ENCODE assay signal across 22 cellular contexts in genomic region chr19:45217193-45217956, GRCh38. TPM values are rescaled to one million over a fixed set of nuclear protein-coding genes. Genes with fewer than 3 reads are reported as not detected.
A peak's percentile ranks its signal among the peaks of the same experiment; 100 is the strongest.
DNase-seq lines count a peak whose midpoint lies in the region; ATAC-seq and TF ChIP-seq lines count a peak whose summit lies in the region.
"Had no signal": no experiment of that assay in that cellular context is flagged by ENCODE, and none has a peak within 500 bp of the region (broad histone marks: within the 10 kb centered on the region; RNA-seq: fewer than 3 reads in every experiment).

No MANE protein-coding gene starts in this region.

- no TSS peak for BruUV-seq in PC-3 (replicated peaks; lab: Mats Ljungman, UMichigan)

- H3K36me3 ChIP-seq in GM23338 (ENCODE audit: insufficient read depth) (no peaks in the 10 kb centered on the region), PC-3 (ENCODE audit: low read depth, low read length) (no peaks in the 10 kb centered on the region), iPS-15b (ENCODE audit: control insufficient read depth, insufficient read depth, low read length) (no peaks in the 10 kb centered on the region)
- H3K36me3 ChIP-seq in effector memory CD4-positive, alpha-beta T cell (ENCODE audit: control insufficient read depth, insufficient read depth, low read length): no peaks in the 10 kb centered on the region
- H3K36me3 ChIP-seq: BLaER1 treated with 17β-estradiol and CSF1 and Interleukin-3, amounts not matched to agents 10 nM and 100 nM; HAP-1; neutrophil; tibial artery had no signal

- DNase-seq in GM23338 (ENCODE audit: low spot score) (peak; percentile 46), PC-3 (no peak), osteocyte (ENCODE audit: extremely low spot score, unreplicated experiment) (no peak), NCI-H2171 (lab: John Stamatoyannopoulos, UW) (no peak), NCI-H748 treated with DMSO at 0.1 percent for 48 hours (lab: John Stamatoyannopoulos, UW) (no peak)
- no peak for DNase-seq in effector memory CD4-positive, alpha-beta T cell
- DNase-seq: activated CD8-positive, alpha-beta T cell treated with anti-CD3 and anti-CD28 coated beads for 36 hours; activated naive CD8-positive, alpha-beta T cell treated with anti-CD3 and anti-CD28 coated beads for 36 hours; activated T-cell treated with anti-CD3 and anti-CD28 coated beads, Interleukin-2, amount 50 U/mL, for 48 hours; MM.1S; NCI-H187; T-cell; tibial artery had no signal

- H3F3A ChIP-seq in GM23338 (replicated peaks; ENCODE audit: low read depth) (0 out of 2 replicates have a peak, but pooled peaks cover 5% of the 10 kb centered on the region), PC-3 (ENCODE audit: low read length, unreplicated experiment) (no peaks in the 10 kb centered on the region)

- H3K27ac Mint-ChIP-seq in GM23338 (no peak overlapping the region), osteocyte (ENCODE audit: unreplicated experiment) (peak overlapping the region; percentile 93)
- H3K27ac Mint-ChIP-seq: activated CD8-positive, alpha-beta T cell treated with anti-CD3 and anti-CD28 coated beads for 36 hours; activated naive CD8-positive, alpha-beta T cell treated with anti-CD3 and anti-CD28 coated beads for 36 hours; memory B cell; T-cell had no signal

- POLR2A ChIA-PET in PC-3 (lab: Charles Lee; ENCODE audit: unreplicated experiment): no interaction called here

- no peak overlapping the region for H3K9ac ChIP-seq in PC-3 (ENCODE audit: low read length)
- peak overlapping the region; percentile 16 for H3K9ac ChIP-seq in iPS-15b (ENCODE audit: low read depth, low read length)
- H3K9ac ChIP-seq: BLaER1 treated with 17β-estradiol and CSF1 and Interleukin-3, amounts not matched to agents 10 nM and 100 nM had no signal

- H3K36me3 Mint-ChIP-seq in GM23338 (ENCODE audit: low read depth): peaks cover 4% of the 10 kb centered on the region; the same call in 1 of the 3 replicates
- peaks cover under 1% of the 10 kb centered on the region for H3K36me3 Mint-ChIP-seq in osteocyte (ENCODE audit: unreplicated experiment)
- H3K36me3 Mint-ChIP-seq: activated naive CD8-positive, alpha-beta T cell treated with anti-CD3 and anti-CD28 coated beads for 36 hours; T-cell had no signal

- intact Hi-C loops in PC-3 (cut with micrococcal nuclease): no loop called here

- H3K9me2 ChIP-seq in GM23338 (ENCODE audit: insufficient read depth) (no peaks in the 10 kb centered on the region), PC-3 (replicated peaks; ENCODE audit: low read length) (no peaks in the 10 kb centered on the region)

- ATAC-seq in GM23338 (peak; percentile 45), PC-3 (no peak), HG03039 (IDR thresholded peaks at IDR 0.05; ENCODE audit: unreplicated experiment) (no peak)
- ATAC-seq: activated CD8-positive, alpha-beta T cell treated with anti-CD3 and anti-CD28 coated beads for 36 hours; T-cell had no signal

- peaks cover 13% of the 10 kb centered on the region for H3K4me1 Mint-ChIP-seq in GM23338
- peaks cover 68% of the 10 kb centered on the region for H3K4me1 Mint-ChIP-seq in osteocyte (ENCODE audit: unreplicated experiment)

- H3K4me3 Mint-ChIP-seq in GM23338 (peak overlapping the region; percentile 70), osteocyte (ENCODE audit: unreplicated experiment) (no peak overlapping the region)
- H3K4me3 Mint-ChIP-seq: activated CD8-positive, alpha-beta T cell treated with anti-CD3 and anti-CD28 coated beads for 36 hours; activated naive CD8-positive, alpha-beta T cell treated with anti-CD3 and anti-CD28 coated beads for 36 hours; memory B cell; T-cell had no signal

- H3K27ac ChIP-seq in GM23338 (ENCODE audit: low read depth): no peak overlapping the region
- H3K27ac ChIP-seq in PC-3 (ENCODE audit: low read length): no peak overlapping the region
- H3K27ac ChIP-seq in effector memory CD4-positive, alpha-beta T cell (ENCODE audit: insufficient read depth, low read length, poor library complexity, severe bottlenecking): no peak overlapping the region
- H3K27ac ChIP-seq: BLaER1 treated with 17β-estradiol and CSF1 and Interleukin-3, amounts not matched to agents 10 nM and 100 nM; neutrophil; RWPE1; skin epidermis; tibial artery had no signal

- no peak for TF ChIP-seq CTCF in GM23338 (conservative IDR thresholded peaks at IDR 0.05; ENCODE audit: low read depth in 2 of 2)
- no peak for TF ChIP-seq CTCF in PC-3 (conservative IDR thresholded peaks at IDR 0.05; ENCODE audit: low read depth, low read length)
- TF ChIP-seq CTCF in osteocyte (IDR thresholded peaks at IDR 0.05): no peak

- H2AFZ ChIP-seq in GM23338 (peak overlapping the region; percentile 95), PC-3 (ENCODE audit: low read length) (no peak overlapping the region)

- H4K20me1 ChIP-seq in GM23338 (replicated peaks; ENCODE audit: insufficient read depth) (no peaks in the 10 kb centered on the region), PC-3 (ENCODE audit: low read length) (no peaks in the 10 kb centered on the region)
- H4K20me1 ChIP-seq: BLaER1 treated with 17β-estradiol and CSF1 and Interleukin-3, amounts not matched to agents 10 nM and 100 nM had no signal

- peak overlapping the region; percentile 71 for H3K4me3 ChIP-seq in GM23338
- no peak overlapping the region for H3K4me3 ChIP-seq in PC-3 (ENCODE audit: low read length)
- H3K4me3 ChIP-seq in iPS-15b (ENCODE audit: low read depth, low read length): peak overlapping the region; percentile 59
- H3K4me3 ChIP-seq in effector memory CD4-positive, alpha-beta T cell (ENCODE audit: insufficient read depth, low read depth, low read length, poor library complexity, severe bottlenecking): no peak overlapping the region
- H3K4me3 ChIP-seq: BLaER1 treated with 17β-estradiol and CSF1 and Interleukin-3, amounts not matched to agents 10 nM and 100 nM; HAP-1; skin epidermis; tibial artery had no signal

- H3K79me2 ChIP-seq in GM23338 (replicated peaks; ENCODE audit: insufficient read depth) (no peaks in the 10 kb centered on the region), PC-3 (ENCODE audit: low read length) (no peaks in the 10 kb centered on the region)

- H3K27me3 ChIP-seq in GM23338 (ENCODE audit: insufficient read depth) (peaks cover 49% of the 10 kb centered on the region), PC-3 (ENCODE audit: low read length) (0 out of 2 replicates have a peak, but pooled peaks cover 12% of the 10 kb centered on the region), iPS-15b (ENCODE audit: control insufficient read depth, insufficient read depth, low read length) (peaks cover 46% of the 10 kb centered on the region)
- peaks cover 3% of the 10 kb centered on the region for H3K27me3 ChIP-seq in effector memory CD4-positive, alpha-beta T cell (replicated peaks; ENCODE audit: control insufficient read depth, insufficient read depth, low read length, poor library complexity, severe bottlenecking)

- peaks cover 41% of the 10 kb centered on the region for H3K27me3 Mint-ChIP-seq in GM23338 (ENCODE audit: insufficient read depth, low read depth, poor library complexity)
- H3K27me3 Mint-ChIP-seq in osteocyte (ENCODE audit: unreplicated experiment): no peaks in the 10 kb centered on the region

- CTCF ChIA-PET in PC-3 (lab: Charles Lee): no interaction called here

- peaks cover 27% of the 10 kb centered on the region for H3K4me1 ChIP-seq in GM23338 (ENCODE audit: insufficient read depth)
- H3K4me1 ChIP-seq in PC-3 (ENCODE audit: insufficient read depth, low read length): no peaks in the 10 kb centered on the region
- H3K4me1 ChIP-seq in iPS-15b (ENCODE audit: control insufficient read depth, insufficient read depth, low read length): no peaks in the 10 kb centered on the region
- H3K4me1 ChIP-seq in effector memory CD4-positive, alpha-beta T cell (ENCODE audit: control insufficient read depth, insufficient read depth, low read length, poor library complexity, severe bottlenecking): no peaks in the 10 kb centered on the region

- H3K9me3 Mint-ChIP-seq in GM23338 (no peaks in the 10 kb centered on the region; the same call in 2 of the 3 replicates), osteocyte (ENCODE audit: unreplicated experiment) (no peaks in the 10 kb centered on the region)
- H3K9me3 Mint-ChIP-seq: activated CD8-positive, alpha-beta T cell treated with anti-CD3 and anti-CD28 coated beads for 36 hours; activated naive CD8-positive, alpha-beta T cell treated with anti-CD3 and anti-CD28 coated beads for 36 hours; memory B cell; T-cell had no signal

- peak overlapping the region; percentile 95 for H3K4me2 ChIP-seq in GM23338
- peak overlapping the region; percentile 31; the same call in 1 of the 2 replicates for H3K4me2 ChIP-seq in PC-3 (ENCODE audit: low read length)

- no peaks in the 10 kb centered on the region for H3K9me3 ChIP-seq in PC-3 (ENCODE audit: low read length)
- H3K9me3 ChIP-seq in iPS-15b (ENCODE audit: control insufficient read depth, insufficient read depth, low read length): no peaks in the 10 kb centered on the region
- no peaks in the 10 kb centered on the region for H3K9me3 ChIP-seq in effector memory CD4-positive, alpha-beta T cell (ENCODE audit: control insufficient read depth, low read length)
- H3K9me3 ChIP-seq: BLaER1 treated with 17β-estradiol and CSF1 and Interleukin-3, amounts not matched to agents 10 nM and 100 nM; HAP-1; neutrophil; tibial artery had no signal

RNA-seq across cellular contexts. Expression of gene EXOC3L2, which starts 27.8 kb away (rescaled TPM):
- total RNA-seq in GM23338 (2014; rRNA removed; shearing (Covaris generic)): 0.35 and 3.2 TPM in 2 replicates
- 2.0 and 2.8 TPM in 2 replicates for polyA plus RNA-seq in GM23338 (2016; fragmentation: Nextera tagmentation; extraction: Ambion mirVana)
- not detected in 2 replicates for total RNA-seq in PC-3 (2014; rRNA removed)
- 8.4 and 11.1 TPM in 2 replicates for total RNA-seq in osteocyte
- total RNA-seq: activated CD8-positive, alpha-beta T cell treated with anti-CD3 and anti-CD28 coated beads for 36 hours; activated naive CD8-positive, alpha-beta T cell treated with anti-CD3 and anti-CD28 coated beads for 36 hours; bronchial epithelial cell; T-cell had no signal

RNA-seq across cellular contexts. Expression of gene MARK4, which starts 33.7 kb away (rescaled TPM):
- 38.6 and 40.5 TPM in 2 replicates for total RNA-seq in GM23338 (2014; rRNA removed; shearing (Covaris generic))
- polyA plus RNA-seq in GM23338 (2016; fragmentation: Nextera tagmentation; extraction: Ambion mirVana): 15.8 and 16.6 TPM in 2 replicates
- total RNA-seq in PC-3 (2014; rRNA removed): 12.1 and 21.8 TPM in 2 replicates
- 61.2 and 66.5 TPM in 2 replicates for total RNA-seq in osteocyte

RNA-seq across cellular contexts. Expression of gene BLOC1S3, which starts 38.8 kb away (rescaled TPM):
- 15.9 and 16.0 TPM in 2 replicates for total RNA-seq in GM23338 (2014; rRNA removed; shearing (Covaris generic))
- 2.5 and 5.0 TPM in 2 replicates for polyA plus RNA-seq in GM23338 (2016; fragmentation: Nextera tagmentation; extraction: Ambion mirVana)
- total RNA-seq in PC-3 (2014; rRNA removed) (7.3 and 11.9 TPM in 2 replicates), osteocyte (16.9 and 23.1 TPM in 2 replicates)

RNA-seq across cellular contexts. Expression of gene TRAPPC6A, which starts 39.3 kb away (rescaled TPM):
- total RNA-seq in GM23338 (2014; rRNA removed; shearing (Covaris generic)): 23.3 and 29.4 TPM in 2 replicates
- polyA plus RNA-seq in GM23338 (2016; fragmentation: Nextera tagmentation; extraction: Ambion mirVana): 74.7 and 81.9 TPM in 2 replicates
- total RNA-seq in PC-3 (2014; rRNA removed): 18.3 and 23.2 TPM in 2 replicates
- total RNA-seq in osteocyte: 29.4 and 31.5 TPM in 2 replicates

RNA-seq across cellular contexts. Expression of gene NKPD1, which starts 56.6 kb away (rescaled TPM):
- 1.3 and 2.2 TPM in 2 replicates for total RNA-seq in GM23338 (2014; rRNA removed; shearing (Covaris generic))
- 0.09 and 0.24 TPM in 2 replicates for polyA plus RNA-seq in GM23338 (2016; fragmentation: Nextera tagmentation; extraction: Ambion mirVana)
- total RNA-seq in PC-3 (2014; rRNA removed): 0.75 and 1.1 TPM in 2 replicates
- total RNA-seq in osteocyte: 0.18 and 0.35 TPM in 2 replicates

Comparison
In these comparisons a context has a peak if more than half of its experiments do, and no peak if none do; other contexts are left out.
1. H3K4me3 ChIP-seq: peak in GM23338 (single experiment) and iPS-15b (single experiment); none in PC-3 (single experiment) and effector memory CD4-positive, alpha-beta T cell (single experiment).